ENCODE assay signal across 1 cellular context in the genomic region with DNA sequence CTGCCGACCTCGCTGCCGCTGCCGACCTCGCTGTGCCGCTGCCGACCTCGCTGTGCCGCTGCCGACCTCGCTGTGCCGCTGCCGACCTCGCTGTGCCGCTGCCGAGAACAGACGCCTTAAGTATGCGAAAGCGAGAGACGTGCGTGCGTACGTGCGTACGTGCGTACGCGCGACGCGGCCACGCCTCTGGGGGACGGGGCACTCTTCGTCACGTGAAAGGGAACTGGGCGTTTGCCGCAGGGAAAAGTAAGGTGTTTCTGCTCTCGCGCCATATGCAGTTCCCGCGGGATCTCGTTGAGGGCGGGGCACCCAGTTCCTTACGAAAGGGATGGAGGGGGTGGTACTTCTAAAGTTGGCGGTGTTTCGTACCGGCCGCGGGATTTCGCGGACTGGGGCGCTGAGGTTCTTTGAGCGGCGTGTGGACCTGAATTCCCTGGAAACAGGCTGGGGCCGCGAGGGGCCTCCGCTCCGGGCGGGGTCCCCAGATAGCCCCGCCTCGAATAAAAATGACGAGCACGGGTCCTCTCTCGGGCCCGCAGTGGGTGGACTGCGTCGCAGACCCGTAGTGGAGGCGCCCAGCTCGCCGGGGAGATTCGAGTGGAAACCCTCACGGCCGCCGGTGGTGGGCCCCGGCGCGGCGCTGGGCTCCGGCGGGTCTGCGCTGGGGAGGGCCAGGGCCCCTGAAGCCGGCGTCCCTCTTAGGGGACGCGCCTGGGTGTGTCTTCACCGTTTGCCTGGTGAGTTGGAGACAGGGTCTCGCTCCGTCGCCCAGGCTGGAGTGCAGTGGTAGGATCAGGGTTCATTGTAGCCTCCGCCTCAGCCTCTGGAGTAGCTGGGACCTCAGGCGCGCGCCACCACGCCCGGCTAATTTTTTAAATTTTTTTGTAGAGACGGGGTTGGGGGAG.
A peak's percentile ranks its signal among the peaks of the same experiment; 100 is the strongest.
TF ChIP-seq lines count a peak whose summit lies in the region.

A gene (minus strand): TSS at position 94 of the 905 bp plus-strand sequence. CDS start 167 bp downstream, outside the sequence.

TF ChIP-seq in HepG2, 621 proteins besides CTCF, POLR2A, EP300 and RAD21 (continued from another document):
- TF ChIP-seq, protein P1, sequence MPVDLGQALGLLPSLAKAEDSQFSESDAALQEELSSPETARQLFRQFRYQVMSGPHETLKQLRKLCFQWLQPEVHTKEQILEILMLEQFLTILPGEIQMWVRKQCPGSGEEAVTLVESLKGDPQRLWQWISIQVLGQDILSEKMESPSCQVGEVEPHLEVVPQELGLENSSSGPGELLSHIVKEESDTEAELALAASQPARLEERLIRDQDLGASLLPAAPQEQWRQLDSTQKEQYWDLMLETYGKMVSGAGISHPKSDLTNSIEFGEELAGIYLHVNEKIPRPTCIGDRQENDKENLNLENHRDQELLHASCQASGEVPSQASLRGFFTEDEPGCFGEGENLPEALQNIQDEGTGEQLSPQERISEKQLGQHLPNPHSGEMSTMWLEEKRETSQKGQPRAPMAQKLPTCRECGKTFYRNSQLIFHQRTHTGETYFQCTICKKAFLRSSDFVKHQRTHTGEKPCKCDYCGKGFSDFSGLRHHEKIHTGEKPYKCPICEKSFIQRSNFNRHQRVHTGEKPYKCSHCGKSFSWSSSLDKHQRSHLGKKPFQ (CRISPR knock-in tag; IDR thresholded peaks at IDR 0.05; ENCODE audit: insufficient replicate concordance) = peak; percentile 37
- TF ChIP-seq CREB1 (IDR thresholded peaks at IDR 0.05) (peak; percentile 92), CREB1 (CRISPR knock-in tag; IDR thresholded peaks at IDR 0.05) (peak; percentile 43; the same call in 1 of the 2 replicates), TEAD2 (CRISPR knock-in tag; IDR thresholded peaks at IDR 0.05) (peak; percentile 66; the same call in 1 of the 2 replicates), ZNF138 (CRISPR knock-in tag; IDR thresholded peaks at IDR 0.05; ENCODE audit: low read depth) (peak; percentile 96; the same call in 1 of the 2 replicates), CEBPG (CRISPR knock-in tag; IDR thresholded peaks at IDR 0.05) (peak; percentile 72)
- TF ChIP-seq, protein P2, sequence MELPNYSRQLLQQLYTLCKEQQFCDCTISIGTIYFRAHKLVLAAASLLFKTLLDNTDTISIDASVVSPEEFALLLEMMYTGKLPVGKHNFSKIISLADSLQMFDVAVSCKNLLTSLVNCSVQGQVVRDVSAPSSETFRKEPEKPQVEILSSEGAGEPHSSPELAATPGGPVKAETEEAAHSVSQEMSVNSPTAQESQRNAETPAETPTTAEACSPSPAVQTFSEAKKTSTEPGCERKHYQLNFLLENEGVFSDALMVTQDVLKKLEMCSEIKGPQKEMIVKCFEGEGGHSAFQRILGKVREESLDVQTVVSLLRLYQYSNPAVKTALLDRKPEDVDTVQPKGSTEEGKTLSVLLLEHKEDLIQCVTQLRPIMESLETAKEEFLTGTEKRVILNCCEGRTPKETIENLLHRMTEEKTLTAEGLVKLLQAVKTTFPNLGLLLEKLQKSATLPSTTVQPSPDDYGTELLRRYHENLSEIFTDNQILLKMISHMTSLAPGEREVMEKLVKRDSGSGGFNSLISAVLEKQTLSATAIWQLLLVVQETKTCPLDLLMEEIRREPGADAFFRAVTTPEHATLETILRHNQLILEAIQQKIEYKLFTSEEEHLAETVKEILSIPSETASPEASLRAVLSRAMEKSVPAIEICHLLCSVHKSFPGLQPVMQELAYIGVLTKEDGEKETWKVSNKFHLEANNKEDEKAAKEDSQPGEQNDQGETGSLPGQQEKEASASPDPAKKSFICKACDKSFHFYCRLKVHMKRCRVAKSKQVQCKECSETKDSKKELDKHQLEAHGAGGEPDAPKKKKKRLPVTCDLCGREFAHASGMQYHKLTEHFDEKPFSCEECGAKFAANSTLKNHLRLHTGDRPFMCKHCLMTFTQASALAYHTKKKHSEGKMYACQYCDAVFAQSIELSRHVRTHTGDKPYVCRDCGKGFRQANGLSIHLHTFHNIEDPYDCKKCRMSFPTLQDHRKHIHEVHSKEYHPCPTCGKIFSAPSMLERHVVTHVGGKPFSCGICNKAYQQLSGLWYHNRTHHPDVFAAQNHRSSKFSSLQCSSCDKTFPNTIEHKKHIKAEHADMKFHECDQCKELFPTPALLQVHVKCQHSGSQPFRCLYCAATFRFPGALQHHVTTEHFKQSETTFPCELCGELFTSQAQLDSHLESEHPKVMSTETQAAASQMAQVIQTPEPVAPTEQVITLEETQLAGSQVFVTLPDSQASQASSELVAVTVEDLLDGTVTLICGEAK (IDR thresholded peaks at IDR 0.05) = no peak
- TF ChIP-seq, protein P2 (CRISPR knock-in tag; IDR thresholded peaks at IDR 0.05) = peak; percentile 65; the same call in 1 of the 2 replicates
